8 cellular contexts compared by ENCODE assay signal in genomic region chr20:17570347-17571152, GRCh38. TPM values are rescaled to one million over a fixed set of nuclear protein-coding genes. Genes with fewer than 3 reads are reported as not detected.
DNase-seq lines count a peak whose midpoint lies in the region; ATAC-seq, FAIRE-seq and TF ChIP-seq lines count a peak whose summit lies in the region.

No MANE protein-coding gene starts in this region.

- TF ChIP-seq POLR2A in GM12878 (IDR thresholded peaks at IDR 0.05; ENCODE audit: low read depth, low read length) (no peak), prostate gland (IDR thresholded peaks at IDR 0.05) (peak; percentile 15)

- in situ Hi-C loops in GM12878 (cut with MboI): no loop called here

- peak overlapping the region; percentile 94 for H3K4me2 ChIP-seq in GM12878 (ENCODE audit: control insufficient read depth, insufficient read depth)

- H3K9me3 ChIP-seq in GM12878 (replicated peaks; ENCODE audit: control insufficient read depth, insufficient read depth, low read length) (no peaks in the 10 kb centered on the region), prostate gland (no peaks in the 10 kb centered on the region)

- TF ChIP-seq CTCF in GM12878 (IDR thresholded peaks at IDR 0.05 in 2 of 3, conservative IDR thresholded peaks at IDR 0.05 in 1 of 3; ENCODE audit: control insufficient read depth in 2 of 3, extremely low read depth in 1 of 3, insufficient read depth in 1 of 3, low read depth in 3 of 3, low read length in 3 of 3): no peak
- TF ChIP-seq CTCF in prostate gland (IDR thresholded peaks at IDR 0.05): no peak

- intact Hi-C loops in GM12878 (cut with micrococcal nuclease; ENCODE audit: unreplicated experiment) (no loop called here), prostate gland (cut with DNase I) (loop anchor here (5.0 kb wide), 1 partner anchor 42 kb away; no protein-coding TSS in a partner anchor)

- peaks cover 4% of the 10 kb centered on the region for H3K4me1 ChIP-seq in GM12878 (ENCODE audit: control insufficient read depth, insufficient read depth, low read length)
- H3K4me1 ChIP-seq in prostate gland (replicated peaks): peaks cover 6% of the 10 kb centered on the region

- WGBS in GM12878 (ENCODE audit: insufficient coverage, insufficient replicate concordance, low lambda C conversion rate, missing lambda C conversion rate): 1% methylated on average over 37 of the region's 43 CpGs
- whole genome bisulfite sequencing in prostate gland: 2% methylated on average over 37 of the region's 43 CpGs

- FAIRE-seq in GM12878 (lab: Jason Lieb, UNC): peak; percentile 61

- DNase-seq in DMS79 treated with DMSO at 0.1 percent for 48 hours (lab: John Stamatoyannopoulos, UW) (peak; percentile 30), HK-2 (ENCODE audit: unreplicated experiment) (peak; percentile 53), RPMI7951 (ENCODE audit: low read depth) (peak; percentile 74), GM12878 (ENCODE audit: low read depth, low spot score) (no peak), hypothalamus (lab: John Stamatoyannopoulos, UW) (peak in 36 of 51 donors; percentile 30 to 83 (median 55)), prostate gland (ENCODE audit: low spot score) (peak; percentile 54), middle frontal gyrus (ENCODE audit: extremely low spot score, low spot score) (no peak)

- peak overlapping the region; percentile 45 for H3K27ac ChIP-seq in GM12878 (ENCODE audit: control insufficient read depth, insufficient read depth)
- peak overlapping the region; percentile 96 to 100 for H3K27ac ChIP-seq in prostate gland

- RAD21 ChIA-PET in GM12878 (lab: Charles Lee; ENCODE audit: unreplicated experiment): interaction anchor here (0.7 to 2.4 kb wide), 11 partner anchors 20 to 927 kb away, joined by 3 to 18 read pairs (median 4); partner anchors contain the start of genes RBBP9 and RRBP1

- no peaks in the 10 kb centered on the region for H3K36me3 ChIP-seq in GM12878 (ENCODE audit: control insufficient read depth in 2 of 2, insufficient read depth in 2 of 2, low read length in 1 of 2)
- H3K36me3 ChIP-seq in prostate gland: no peaks in the 10 kb centered on the region

- CTCF ChIA-PET in GM12878 (lab: Yijun Ruan, JAX): interaction anchor here (0.6 to 3.0 kb wide), 15 partner anchors 9 to 375 kb away, joined by 3 to 16 read pairs (median 5); partner anchors contain the start of gene RRBP1

- H2AFZ ChIP-seq in GM12878 (ENCODE audit: control insufficient read depth, low read depth, low read length): peak overlapping the region; percentile 68

- no peak for TF ChIP-seq RAD21 in GM12878 (IDR thresholded peaks at IDR 0.05; ENCODE audit: insufficient read depth, low read depth, low read length)

- POLR2A ChIA-PET in GM12878 (lab: Charles Lee): interaction anchor here (1.4 to 2.0 kb wide), 3 partner anchors 32 to 394 kb away, joined by 3 to 9 read pairs (median 8); no protein-coding TSS in a partner anchor

- H3K27me3 ChIP-seq in GM12878 (replicated peaks in 1 of 2; ENCODE audit: control insufficient read depth in 2 of 2, insufficient read depth in 2 of 2, low read length in 1 of 2) (no peaks in the 10 kb centered on the region), prostate gland (replicated peaks; ENCODE audit: insufficient read depth) (no peaks in the 10 kb centered on the region)

- no peaks in the 10 kb centered on the region for H4K20me1 ChIP-seq in GM12878 (ENCODE audit: control insufficient read depth, insufficient read depth)

- peak overlapping the region; percentile 98 for H3K4me3 ChIP-seq in GM12878
- peak overlapping the region; percentile 91 to 100 for H3K4me3 ChIP-seq in prostate gland

- peak overlapping the region; percentile 64; the same call in 1 of the 2 replicates for H3K9ac ChIP-seq in GM12878 (ENCODE audit: control insufficient read depth, insufficient read depth, low read length)

- SMC1A ChIA-PET in GM12878 (lab: Charles Lee; ENCODE audit: uncharacterized antibody, unreplicated experiment): interaction anchor here (0.9 to 2.0 kb wide), 15 partner anchors 10 to 433 kb away, joined by 3 to 7 read pairs (median 4); partner anchors contain the start of gene RRBP1

- no peak for TF ChIP-seq EP300 in GM12878 (IDR thresholded peaks at IDR 0.05; ENCODE audit: borderline replicate concordance in 1 of 2, control insufficient read depth in 1 of 2, low read depth in 2 of 2, low read length in 2 of 2)

- peaks cover 11% of the 10 kb centered on the region for H3K79me2 ChIP-seq in GM12878 (ENCODE audit: control insufficient read depth, insufficient read depth, low read length)

- no TSS peak for BruUV-seq in GM12878 (replicated peaks; lab: Mats Ljungman, UMichigan)

- ATAC-seq in GM21360 (IDR thresholded peaks at IDR 0.05; ENCODE audit: unreplicated experiment) (peak; percentile 10), GM12878 (peak; percentile 68)

TF ChIP-seq in GM12878, 131 proteins besides CTCF, POLR2A, EP300 and RAD21:
- TF ChIP-seq IKZF1 (conservative IDR thresholded peaks at IDR 0.05) (peak; percentile 26; the same call in 1 of the 2 replicates), PAX5 (IDR thresholded peaks at IDR 0.05; ENCODE audit: borderline replicate concordance, low read depth, low read length) (no peak), GATAD2B (conservative IDR thresholded peaks at IDR 0.05; ENCODE audit: low read depth) (peak; percentile 45; the same call in 1 of the 2 replicates), HCFC1 (IDR thresholded peaks at IDR 0.05; ENCODE audit: low read length) (no peak), HDAC6 (IDR thresholded peaks at IDR 0.05; ENCODE audit: unreplicated experiment) (peak; percentile 38)
- TF ChIP-seq, protein P1, sequence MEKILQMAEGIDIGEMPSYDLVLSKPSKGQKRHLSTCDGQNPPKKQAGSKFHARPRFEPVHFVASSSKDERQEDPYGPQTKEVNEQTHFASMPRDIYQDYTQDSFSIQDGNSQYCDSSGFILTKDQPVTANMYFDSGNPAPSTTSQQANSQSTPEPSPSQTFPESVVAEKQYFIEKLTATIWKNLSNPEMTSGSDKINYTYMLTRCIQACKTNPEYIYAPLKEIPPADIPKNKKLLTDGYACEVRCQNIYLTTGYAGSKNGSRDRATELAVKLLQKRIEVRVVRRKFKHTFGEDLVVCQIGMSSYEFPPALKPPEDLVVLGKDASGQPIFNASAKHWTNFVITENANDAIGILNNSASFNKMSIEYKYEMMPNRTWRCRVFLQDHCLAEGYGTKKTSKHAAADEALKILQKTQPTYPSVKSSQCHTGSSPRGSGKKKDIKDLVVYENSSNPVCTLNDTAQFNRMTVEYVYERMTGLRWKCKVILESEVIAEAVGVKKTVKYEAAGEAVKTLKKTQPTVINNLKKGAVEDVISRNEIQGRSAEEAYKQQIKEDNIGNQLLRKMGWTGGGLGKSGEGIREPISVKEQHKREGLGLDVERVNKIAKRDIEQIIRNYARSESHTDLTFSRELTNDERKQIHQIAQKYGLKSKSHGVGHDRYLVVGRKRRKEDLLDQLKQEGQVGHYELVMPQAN (conservative IDR thresholded peaks at IDR 0.05): no peak
TF ChIP-seq in GM12878: peak in this region for 3.

RNA-seq across cellular contexts. Expression of gene DSTN, which starts 0.7 kb away (rescaled TPM):
- total RNA-seq in RPMI7951 (2014; rRNA removed; shearing (Covaris generic)): 541 and 689 TPM in 2 replicates
- 5.4 and 6.0 TPM in 2 replicates for total RNA-seq in GM12878 (2013; cell fraction: nucleolus; rRNA removed)
- total RNA-seq in GM12878 (2014; rRNA removed) (33.7 and 34.3 TPM in 2 replicates), GM12878 (2014; rRNA removed; fragmentation: Illumina TruSeq; extraction: Trizol) (39.0 and 39.4 TPM in 2 replicates), GM12878 (2021) (40.2 and 42.1 TPM in 2 replicates), prostate gland (100 to 1,000 TPM; 284 to 559 TPM)
- polyA plus RNA-seq in GM12878 (2011; ENCODE audit: low read depth): 28.9 TPM
- polyA plus RNA-seq in GM12878 (2011; rRNA removed) (26.7 and 32.1 TPM in 2 replicates), GM12878 (2014; fragmentation: Illumina TruSeq; extraction: Trizol) (62.7 and 65.1 TPM in 2 replicates), GM12878 (2014; fragmentation: Nextera tagmentation; extraction: Ambion mirVana) (10 to 100 TPM; 34.8 to 46.6 TPM), GM12878 (2014; rRNA removed) (33.1 and 36.0 TPM in 2 replicates), GM12878 (2016; fragmentation: Nextera tagmentation; extraction: Ambion mirVana) (100 to 1,000 TPM; 128 to 137 TPM)
- 10.6 and 10.8 TPM in 2 replicates for polyA plus RNA-seq in GM12878 (2011; cell fraction: cytosol; rRNA removed)
- 12.5 and 15.6 TPM in 2 replicates for polyA plus RNA-seq in GM12878 (2011; cell fraction: nucleus; rRNA removed)
- polyA plus RNA-seq in GM12878 (2012): 54.0 and 59.1 TPM in 2 replicates
- 2.4 and 6.1 TPM in 2 replicates for polyA minus RNA-seq in GM12878 (2011; rRNA and poly(A)+ RNA removed)
- polyA minus RNA-seq in GM12878 (2011; cell fraction: cytosol; rRNA and poly(A)+ RNA removed): 5.3 and 7.2 TPM in 2 replicates
- 1.2 and 2.2 TPM in 2 replicates for polyA minus RNA-seq in GM12878 (2011; cell fraction: nucleus; rRNA and poly(A)+ RNA removed)

RNA-seq across cellular contexts. Expression of gene BFSP1, which starts 39.4 kb away (rescaled TPM):
- total RNA-seq in RPMI7951 (2014; rRNA removed; shearing (Covaris generic)): 3.0 and 5.0 TPM in 2 replicates
- not detected in 2 replicates for total RNA-seq in GM12878 (2013; cell fraction: nucleolus; rRNA removed)
- total RNA-seq in GM12878 (2014; rRNA removed) (0.05 and 0.06 TPM in 2 replicates), GM12878 (2014; rRNA removed; fragmentation: Illumina TruSeq; extraction: Trizol) (0.09 and 0.13 TPM in 2 replicates), GM12878 (2021) (0.13 TPM in 2 replicates), prostate gland (1 to 10 TPM in 1 of 2 donors, under 1 TPM in 1; 0.27 to 6.9 TPM)
- not detected for polyA plus RNA-seq in GM12878 (2011; ENCODE audit: low read depth)
- polyA plus RNA-seq in GM12878 (2011; rRNA removed) (not detected in 2 replicates), GM12878 (2014; fragmentation: Illumina TruSeq; extraction: Trizol) (0.22 TPM in 1 of 2 replicates, not detected in the other), GM12878 (2014; fragmentation: Nextera tagmentation; extraction: Ambion mirVana) (under 1 TPM; 0.06 to 0.11 TPM), GM12878 (2014; rRNA removed) (0.05 TPM in 1 of 2 replicates, not detected in the other), GM12878 (2016; fragmentation: Nextera tagmentation; extraction: Ambion mirVana) (under 1 TPM in 1 of 2 experiments, not detected in 1; 0.10 TPM)
- not detected in 2 replicates for polyA plus RNA-seq in GM12878 (2011; cell fraction: cytosol; rRNA removed)
- not detected in 2 replicates for polyA plus RNA-seq in GM12878 (2011; cell fraction: nucleus; rRNA removed)
- 0.07 TPM in 1 of 2 replicates, not detected in the other for polyA plus RNA-seq in GM12878 (2012)
- polyA minus RNA-seq in GM12878 (2011; rRNA and poly(A)+ RNA removed): not detected in 2 replicates
- polyA minus RNA-seq in GM12878 (2011; cell fraction: cytosol; rRNA and poly(A)+ RNA removed): not detected in 2 replicates
- polyA minus RNA-seq in GM12878 (2011; cell fraction: nucleus; rRNA and poly(A)+ RNA removed): not detected in 2 replicates

Comparison
In these comparisons a context has a peak if more than half of its experiments do, and no peak if none do; other contexts are left out.
1. DNase-seq: peak in DMS79 treated with DMSO at 0.1 percent for 48 hours (single experiment), HK-2 (single experiment), RPMI7951 (single experiment), hypothalamus (36 of 51) and prostate gland (single experiment); none in GM12878 (single experiment) and middle frontal gyrus (single experiment).
2. RNA of gene DSTN, which starts 0.7 kb away (total RNA-seq): 541 to 689 TPM in RPMI7951 and 284 to 559 TPM in prostate gland; 5.4 to 42.1 TPM in GM12878; every median in the first group is over 4 times any median in the second.